ENCODE assay signal across 15 cellular contexts in the genomic region with DNA sequence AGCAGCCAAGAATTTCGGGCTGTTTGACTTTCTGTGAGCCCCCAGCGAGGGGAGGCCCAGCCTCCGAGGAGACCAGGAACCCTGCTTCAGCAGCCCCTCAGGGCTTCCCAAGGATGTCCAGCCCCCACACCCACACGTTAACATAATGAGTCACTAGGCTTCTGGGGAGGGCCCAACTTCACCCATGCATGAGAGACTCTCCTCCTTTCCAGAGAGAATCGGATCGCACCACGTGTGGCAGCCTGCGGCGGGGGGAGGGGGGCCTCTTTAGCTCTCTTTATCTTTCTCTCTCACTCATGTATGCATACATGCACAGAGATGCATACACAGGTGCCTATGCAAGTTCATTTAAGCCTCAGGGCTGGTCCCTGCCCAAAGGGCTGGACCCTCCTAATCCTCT. TPM values are rescaled to one million over a fixed set of nuclear protein-coding genes. Genes with fewer than 3 reads are reported as not detected.
DNase-seq lines count a peak whose midpoint lies in the region; ATAC-seq, FAIRE-seq and TF ChIP-seq lines count a peak whose summit lies in the region.
"Had no signal": no experiment of that assay in that cellular context is flagged by ENCODE, and none has a peak within 500 bp of the region (broad histone marks: within the 10 kb centered on the region; RNA-seq: fewer than 3 reads in every experiment).

No MANE protein-coding gene starts in this region.

- no peak for ATAC-seq in IMR-90 (ENCODE audit: low read depth)
- ATAC-seq in activated CD8-positive, alpha-beta memory T cell treated with anti-CD3 and anti-CD28 coated beads, Interleukin-2, amount 10 ng/mL, durations not matched to agents 7 days and 5 days = no peak
- ATAC-seq in CD4-positive, alpha-beta T cell (ENCODE audit: poor library complexity) = no peak
- ATAC-seq: stimulated activated naive CD8-positive, alpha-beta T cell treated with anti-CD3 and anti-CD28 coated beads, Interleukin-15, amount 100 ng/mL, for 72 hours had no signal

- H3K18ac ChIP-seq in IMR-90 (ENCODE audit: low read depth, low read length) = no peak overlapping the region

- peak overlapping the region; percentile 43; the same call in 1 of the 2 replicates for H3K4ac ChIP-seq in IMR-90 (ENCODE audit: low read depth, low read length)

- H3K9me3 Mint-ChIP-seq in mesothelial cell of epicardium = no peaks in the 10 kb centered on the region
- no peaks in the 10 kb centered on the region for H3K9me3 Mint-ChIP-seq in activated CD8-positive, alpha-beta memory T cell treated with anti-CD3 and anti-CD28 coated beads, Interleukin-2, amount 10 ng/mL, durations not matched to agents 7 days and 5 days (ENCODE audit: low read depth)
- no peaks in the 10 kb centered on the region for H3K9me3 Mint-ChIP-seq in CD4-positive, alpha-beta T cell
- H3K9me3 Mint-ChIP-seq: memory B cell; stimulated activated naive CD8-positive, alpha-beta T cell treated with anti-CD3 and anti-CD28 coated beads, Interleukin-15, amount 100 ng/mL, for 72 hours had no signal

- in situ Hi-C loops in IMR-90 (cut with MboI; ENCODE audit: low sequenced_read_pairs) = no loop called here

- no peak overlapping the region for H2BK15ac ChIP-seq in IMR-90 (ENCODE audit: low read depth, low read length)

- H4K5ac ChIP-seq in IMR-90 (ENCODE audit: low read depth, low read length) = no peak overlapping the region

- H3K14ac ChIP-seq in IMR-90 (replicated peaks; ENCODE audit: low read depth, low read length) = no peak overlapping the region

- BruUV-seq in IMR-90 (replicated peaks; lab: Mats Ljungman, UMichigan) = no TSS peak

- no peaks in the 10 kb centered on the region for H3K27me3 ChIP-seq in IMR-90 (ENCODE audit: control insufficient read depth, insufficient read depth, low read length)
- no peaks in the 10 kb centered on the region for H3K27me3 ChIP-seq in bronchial epithelial cell (ENCODE audit: control insufficient read depth, insufficient read depth, low read length)
- H3K27me3 ChIP-seq in ascending aorta = no peaks in the 10 kb centered on the region
- H3K27me3 ChIP-seq in CD4-positive, alpha-beta T cell (ENCODE audit: control insufficient read depth, insufficient read depth, low read length) = no peaks in the 10 kb centered on the region

- no peak overlapping the region for H2BK120ac ChIP-seq in IMR-90 (ENCODE audit: low read depth, low read length)

- no peak for TF ChIP-seq POLR2A in IMR-90 (IDR thresholded peaks at IDR 0.05; ENCODE audit: low read depth, low read length)

- H4K8ac ChIP-seq in IMR-90 (ENCODE audit: low read depth in 2 of 2, low read length in 2 of 2) = no peak overlapping the region

- peaks cover 36% of the 10 kb centered on the region for H4K20me1 ChIP-seq in IMR-90 (ENCODE audit: insufficient read depth, low read length)

- H2BK5ac ChIP-seq in IMR-90 (ENCODE audit: low read depth, low read length, poor library complexity, severe bottlenecking) = peak overlapping the region; percentile 25

- peaks cover 27% of the 10 kb centered on the region for H3K36me3 Mint-ChIP-seq in mesothelial cell of epicardium
- H3K36me3 Mint-ChIP-seq in activated CD8-positive, alpha-beta memory T cell treated with anti-CD3 and anti-CD28 coated beads, Interleukin-2, amount 10 ng/mL, durations not matched to agents 7 days and 5 days = peaks cover 2% of the 10 kb centered on the region
- H3K36me3 Mint-ChIP-seq in CD4-positive, alpha-beta T cell (ENCODE audit: low read depth) = peaks cover 38% of the 10 kb centered on the region

- H3K36me3 ChIP-seq in IMR-90 (ENCODE audit: control insufficient read depth, insufficient read depth, low read length) (peaks cover 50% of the 10 kb centered on the region), bronchial epithelial cell (ENCODE audit: control insufficient read depth, insufficient read depth, low read length) (peaks cover 10% of the 10 kb centered on the region), ascending aorta (peaks cover 45 to 56% of the 10 kb centered on the region in 2 donors)

- no peak overlapping the region for H3K4me3 Mint-ChIP-seq in mesothelial cell of epicardium
- H3K4me3 Mint-ChIP-seq in activated CD8-positive, alpha-beta memory T cell treated with anti-CD3 and anti-CD28 coated beads, Interleukin-2, amount 10 ng/mL, durations not matched to agents 7 days and 5 days = no peak overlapping the region
- no peak overlapping the region for H3K4me3 Mint-ChIP-seq in CD4-positive, alpha-beta T cell
- H3K4me3 Mint-ChIP-seq: memory B cell; stimulated activated naive CD8-positive, alpha-beta T cell treated with anti-CD3 and anti-CD28 coated beads, Interleukin-15, amount 100 ng/mL, for 72 hours had no signal

- 0 out of 2 replicates have a peak overlapping the region, but pooled peaks have one; percentile 18 for H3K27ac ChIP-seq in IMR-90 (ENCODE audit: insufficient read depth, low read length)
- no peak overlapping the region for H3K27ac ChIP-seq in ascending aorta
- no peak overlapping the region for H3K27ac ChIP-seq in CD4-positive, alpha-beta T cell (ENCODE audit: low read depth, low read length)
- H3K27ac ChIP-seq: C4-2B had no signal

- no peak overlapping the region for H3K4me3 ChIP-seq in IMR-90 (ENCODE audit: insufficient read depth, low read depth, low read length)
- H3K4me3 ChIP-seq in bronchial epithelial cell (ENCODE audit: low read depth, low read length) = no peak overlapping the region
- no peak overlapping the region for H3K4me3 ChIP-seq in ascending aorta
- H3K4me3 ChIP-seq: HAP-1 had no signal

- intact Hi-C loops in IMR-90 (cut with micrococcal nuclease) = no loop called here
- intact Hi-C loops in ascending aorta (cut with DNase I) = loop anchor here (10.0 kb wide), 1 partner anchor 287 kb away; the partner anchor contains the start of gene PARL
- intact Hi-C loops in CD4-positive, alpha-beta T cell (cut with DNase I, micrococcal nuclease) = loop anchor here in 1 of 2 experiments (5.0 to 10.0 kb wide), 2 partner anchors 289 to 1187 kb away; partner anchors contain the start of genes DCUN1D1 and PARL

- H3K4me2 ChIP-seq in IMR-90 (ENCODE audit: low read depth, low read length) = no peak overlapping the region

- H3K9me1 ChIP-seq in IMR-90 (ENCODE audit: insufficient read depth, low read length) = peaks cover 26% of the 10 kb centered on the region

- H2AFZ ChIP-seq in IMR-90 (replicated peaks; ENCODE audit: low read length, poor library complexity) = no peak overlapping the region

- no peak overlapping the region for H3K9ac ChIP-seq in IMR-90 (ENCODE audit: low read depth, low read length)

- WGBS in IMR-90 (ENCODE audit: extremely low coverage in 2 of 2, insufficient read length in 1 of 2), 2 experiments = 65% methylated on average over 6 of the region's 9 CpGs; no CpG with 5 or more reads in 1 of the 2 experiments

- H2AK5ac ChIP-seq in IMR-90 (ENCODE audit: low read depth, low read length) = no peak overlapping the region

- POLR2A ChIA-PET in IMR-90 (lab: Charles Lee; ENCODE audit: unreplicated experiment) = no interaction called here
- POLR2A ChIA-PET in CD4-positive, alpha-beta T cell (lab: Charles Lee) = interaction anchor here (3.9 kb wide), 1 partner anchor 13 kb away, joined by 25 read pairs; the partner anchor contains the start of gene ABCF3

- H3K23ac ChIP-seq in IMR-90 (ENCODE audit: low read depth, low read length) = no peak overlapping the region

- TF ChIP-seq RAD21 in IMR-90 (IDR thresholded peaks at IDR 0.05; ENCODE audit: low read length) = no peak

- H4K91ac ChIP-seq in IMR-90 (ENCODE audit: insufficient read depth, low read depth, low read length) = no peak overlapping the region

- dilution Hi-C loops in IMR-90 (cut with HindIII; ENCODE audit: low sequenced_read_pairs, unreplicated experiment) = no loop called here

- H3K9me3 ChIP-seq in IMR-90 (ENCODE audit: control insufficient read depth, insufficient read depth, low read length) (no peaks in the 10 kb centered on the region), ascending aorta (no peaks in the 10 kb centered on the region)
- no peaks in the 10 kb centered on the region for H3K9me3 ChIP-seq in CD4-positive, alpha-beta T cell (ENCODE audit: control insufficient read depth, low read length)
- H3K9me3 ChIP-seq: HAP-1 had no signal

- no peaks in the 10 kb centered on the region for H3K27me3 Mint-ChIP-seq in mesothelial cell of epicardium (ENCODE audit: low read depth)
- H3K27me3 Mint-ChIP-seq in activated CD8-positive, alpha-beta memory T cell treated with anti-CD3 and anti-CD28 coated beads, Interleukin-2, amount 10 ng/mL, durations not matched to agents 7 days and 5 days = no peaks in the 10 kb centered on the region
- no peaks in the 10 kb centered on the region for H3K27me3 Mint-ChIP-seq in CD4-positive, alpha-beta T cell
- H3K27me3 Mint-ChIP-seq: memory B cell; stimulated activated naive CD8-positive, alpha-beta T cell treated with anti-CD3 and anti-CD28 coated beads, Interleukin-15, amount 100 ng/mL, for 72 hours had no signal

- no peak for FAIRE-seq in bronchial epithelial cell (lab: Jason Lieb, UNC)

- peak overlapping the region; percentile 76 for H2AK9ac ChIP-seq in IMR-90 (replicated peaks; ENCODE audit: low read depth, low read length, poor library complexity)

- peaks cover 18% of the 10 kb centered on the region for H3K4me1 ChIP-seq in IMR-90 (ENCODE audit: control insufficient read depth, insufficient read depth, low read length)
- peaks cover 4 to 7% of the 10 kb centered on the region in 2 donors for H3K4me1 ChIP-seq in ascending aorta

- H3K56ac ChIP-seq in IMR-90 (ENCODE audit: extremely low read depth, insufficient read depth, low read length) = no peak overlapping the region

- no peak for TF ChIP-seq CTCF in IMR-90 (conservative IDR thresholded peaks at IDR 0.05; ENCODE audit: low read depth, low read length)
- no peak for TF ChIP-seq CTCF in bronchial epithelial cell (IDR thresholded peaks at IDR 0.05; ENCODE audit: insufficient read depth, low read length, severe bottlenecking)
- no peak for TF ChIP-seq CTCF in mesothelial cell of epicardium (IDR thresholded peaks at IDR 0.05; ENCODE audit: unreplicated experiment)
- no peak for TF ChIP-seq CTCF in ascending aorta (IDR thresholded peaks at IDR 0.05)
- TF ChIP-seq CTCF in CD4-positive, alpha-beta T cell (IDR thresholded peaks at IDR 0.05) = no peak

- no peak overlapping the region for H2BK20ac ChIP-seq in IMR-90 (ENCODE audit: low read depth, low read length)

- DNase-seq in EH (ENCODE audit: low read depth) (peak; percentile 85), IMR-90 (peak; percentile 56), bronchial epithelial cell (ENCODE audit: low read depth) (peak; percentile 59), mesothelial cell of epicardium (ENCODE audit: low spot score in 2 of 2, unreplicated experiment in 2 of 2) (no peak), NCI-H69 (lab: John Stamatoyannopoulos, UW) (no peak), ascending aorta (ENCODE audit: low spot score in 2 of 2) (no peak)
- DNase-seq in activated CD8-positive, alpha-beta memory T cell treated with anti-CD3 and anti-CD28 coated beads, Interleukin-2, amount 10 ng/mL, durations not matched to agents 7 days and 5 days = no peak
- DNase-seq in CD4-positive, alpha-beta T cell = no peak
- DNase-seq: effector CD4-positive, alpha-beta T cell; Kasumi-1; stimulated activated naive CD8-positive, alpha-beta T cell treated with anti-CD3 and anti-CD28 coated beads, Interleukin-15, amount 100 ng/mL, for 72 hours had no signal

- H3K4me1 Mint-ChIP-seq in mesothelial cell of epicardium = peaks cover 31% of the 10 kb centered on the region
- H3K4me1 Mint-ChIP-seq in activated CD8-positive, alpha-beta memory T cell treated with anti-CD3 and anti-CD28 coated beads, Interleukin-2, amount 10 ng/mL, durations not matched to agents 7 days and 5 days = peaks cover 20% of the 10 kb centered on the region
- H3K4me1 Mint-ChIP-seq in CD4-positive, alpha-beta T cell (ENCODE audit: low read depth) = peaks cover 23% of the 10 kb centered on the region

- peak overlapping the region; percentile 54 for H3K27ac Mint-ChIP-seq in mesothelial cell of epicardium
- no peak overlapping the region for H3K27ac Mint-ChIP-seq in activated CD8-positive, alpha-beta memory T cell treated with anti-CD3 and anti-CD28 coated beads, Interleukin-2, amount 10 ng/mL, durations not matched to agents 7 days and 5 days
- no peak overlapping the region for H3K27ac Mint-ChIP-seq in CD4-positive, alpha-beta T cell
- H3K27ac Mint-ChIP-seq: memory B cell; stimulated activated naive CD8-positive, alpha-beta T cell treated with anti-CD3 and anti-CD28 coated beads, Interleukin-15, amount 100 ng/mL, for 72 hours had no signal

- peaks cover 15 to 59% of the 10 kb centered on the region in 2 experiments for H3K79me1 ChIP-seq in IMR-90 (ENCODE audit: low read depth in 1 of 2, low read length in 2 of 2)

- CTCF ChIA-PET in IMR-90 (lab: Yijun Ruan, JAX) = no interaction called here
- CTCF ChIA-PET in activated CD8-positive, alpha-beta memory T cell treated with anti-CD3 and anti-CD28 coated beads, Interleukin-2, amount 10 ng/mL, durations not matched to agents 7 days and 5 days (lab: Charles Lee) = no interaction called here
- CTCF ChIA-PET in CD4-positive, alpha-beta T cell (lab: Charles Lee) = no interaction called here

RNA-seq across cellular contexts. Expression of gene AP2M1, which starts 3.1 kb away (rescaled TPM):
- total RNA-seq in IMR-90 (2012; rRNA removed) (855 and 876 TPM in 2 replicates), bronchial epithelial cell (262 and 275 TPM in 2 replicates), mesothelial cell of epicardium (247 to 261 TPM (median 254 TPM) in 3 replicates), ascending aorta (101 TPM)
- 1,065 and 1,068 TPM in 2 replicates for polyA plus RNA-seq in IMR-90 (2012; rRNA removed)
- 678 and 934 TPM in 2 replicates for polyA plus RNA-seq in IMR-90 (2012; cell fraction: cytosol; rRNA removed)
- 745 and 883 TPM in 2 replicates for polyA plus RNA-seq in IMR-90 (2012; cell fraction: nucleus; rRNA removed; ENCODE audit: low replicate concordance)
- total RNA-seq in activated CD8-positive, alpha-beta memory T cell treated with anti-CD3 and anti-CD28 coated beads, Interleukin-2, amount 10 ng/mL, durations not matched to agents 7 days and 5 days = 100 to 1,000 TPM; 218 to 230 TPM
- 100 to 1,000 TPM; 123 to 136 TPM for total RNA-seq in CD4-positive, alpha-beta T cell

RNA-seq across cellular contexts. Expression of gene ABCF3, which starts 14.4 kb away (rescaled TPM):
- total RNA-seq in IMR-90 (2012; rRNA removed) = 35.0 and 36.9 TPM in 2 replicates
- 58.3 and 59.2 TPM in 2 replicates for polyA plus RNA-seq in IMR-90 (2012; rRNA removed)
- 37.0 and 55.1 TPM in 2 replicates for polyA plus RNA-seq in IMR-90 (2012; cell fraction: cytosol; rRNA removed)
- polyA plus RNA-seq in IMR-90 (2012; cell fraction: nucleus; rRNA removed; ENCODE audit: low replicate concordance) = 175 and 264 TPM in 2 replicates
- 40.0 and 54.2 TPM in 2 replicates for total RNA-seq in bronchial epithelial cell
- total RNA-seq in mesothelial cell of epicardium = 65.7 to 67.9 TPM (median 67.8 TPM) in 3 replicates
- 10 to 100 TPM; 57.6 to 60.2 TPM for total RNA-seq in activated CD8-positive, alpha-beta memory T cell treated with anti-CD3 and anti-CD28 coated beads, Interleukin-2, amount 10 ng/mL, durations not matched to agents 7 days and 5 days
- 93.3 TPM for total RNA-seq in ascending aorta
- total RNA-seq in CD4-positive, alpha-beta T cell = 100 to 1,000 TPM; 163 to 166 TPM

RNA-seq across cellular contexts. Expression of gene DVL3, which starts 16.4 kb away (rescaled TPM):
- 23.3 and 24.2 TPM in 2 replicates for total RNA-seq in IMR-90 (2012; rRNA removed)
- polyA plus RNA-seq in IMR-90 (2012; rRNA removed) = 40.4 and 41.2 TPM in 2 replicates
- 20.9 and 33.6 TPM in 2 replicates for polyA plus RNA-seq in IMR-90 (2012; cell fraction: cytosol; rRNA removed)
- polyA plus RNA-seq in IMR-90 (2012; cell fraction: nucleus; rRNA removed; ENCODE audit: low replicate concordance) = 168 and 247 TPM in 2 replicates
- total RNA-seq in bronchial epithelial cell = 22.6 and 30.2 TPM in 2 replicates
- total RNA-seq in mesothelial cell of epicardium = 158 to 162 TPM (median 159 TPM) in 3 replicates
- 10 to 100 TPM; 42.6 to 44.2 TPM for total RNA-seq in activated CD8-positive, alpha-beta memory T cell treated with anti-CD3 and anti-CD28 coated beads, Interleukin-2, amount 10 ng/mL, durations not matched to agents 7 days and 5 days
- 36.6 TPM for total RNA-seq in ascending aorta
- total RNA-seq in CD4-positive, alpha-beta T cell = 10 to 100 TPM; 30.0 to 31.7 TPM

RNA-seq across cellular contexts. Expression of gene EIF2B5, which starts 36.4 kb away (rescaled TPM):
- total RNA-seq in IMR-90 (2012; rRNA removed) (32.5 and 37.6 TPM in 2 replicates), bronchial epithelial cell (42.1 and 46.1 TPM in 2 replicates), mesothelial cell of epicardium (38.2 to 42.2 TPM (median 39.0 TPM) in 3 replicates), ascending aorta (24.7 TPM)
- 29.5 and 31.7 TPM in 2 replicates for polyA plus RNA-seq in IMR-90 (2012; rRNA removed)
- polyA plus RNA-seq in IMR-90 (2012; cell fraction: cytosol; rRNA removed) = 15.9 and 20.4 TPM in 2 replicates
- polyA plus RNA-seq in IMR-90 (2012; cell fraction: nucleus; rRNA removed; ENCODE audit: low replicate concordance) = 70.7 and 100 TPM in 2 replicates
- 10 to 100 TPM; 52.2 to 61.6 TPM for total RNA-seq in activated CD8-positive, alpha-beta memory T cell treated with anti-CD3 and anti-CD28 coated beads, Interleukin-2, amount 10 ng/mL, durations not matched to agents 7 days and 5 days
- 10 to 100 TPM; 53.6 TPM for total RNA-seq in CD4-positive, alpha-beta T cell

RNA-seq across cellular contexts. Expression of gene VWA5B2, which starts 57.8 kb away (rescaled TPM):
- total RNA-seq in IMR-90 (2012; rRNA removed) = not detected in 2 replicates
- polyA plus RNA-seq in IMR-90 (2012; rRNA removed) = not detected in 2 replicates
- polyA plus RNA-seq in IMR-90 (2012; cell fraction: cytosol; rRNA removed) = not detected in 2 replicates
- polyA plus RNA-seq in IMR-90 (2012; cell fraction: nucleus; rRNA removed; ENCODE audit: low replicate concordance) = 0.03 TPM in 1 of 2 replicates, not detected in the other
- total RNA-seq in bronchial epithelial cell = not detected in 2 replicates
- 0.36 to 1.1 TPM (median 0.78 TPM) in 3 replicates for total RNA-seq in mesothelial cell of epicardium
- not detected for total RNA-seq in activated CD8-positive, alpha-beta memory T cell treated with anti-CD3 and anti-CD28 coated beads, Interleukin-2, amount 10 ng/mL, durations not matched to agents 7 days and 5 days
- 0.32 TPM for total RNA-seq in ascending aorta
- not detected for total RNA-seq in CD4-positive, alpha-beta T cell
- total RNA-seq: T-helper 1 cell treated with Interleukin-12 subunit alpha and Interleukin-12 subunit beta and Interleukin-4 antibody, amounts not matched to agents 30 ng/mL and 1 ng/mL, for 36 hours had no signal

Comparison
In these comparisons a context has a peak if more than half of its experiments do, and no peak if none do; other contexts are left out.
1. DNase-seq: peak in EH (single experiment), IMR-90 (single experiment) and bronchial epithelial cell (single experiment); none in mesothelial cell of epicardium (0 of 2), NCI-H69 (single experiment), activated CD8-positive, alpha-beta memory T cell treated with anti-CD3 and anti-CD28 coated beads, Interleukin-2, amount 10 ng/mL, durations not matched to agents 7 days and 5 days (single experiment), ascending aorta (0 of 2) and CD4-positive, alpha-beta T cell (0 of 10).